ENCODE assay signal across 21 cellular contexts in genomic region chr6:3458706-3459421, GRCh38. TPM values are rescaled to one million over a fixed set of nuclear protein-coding genes. Genes with fewer than 3 reads are reported as not detected.
DNase-seq lines count a peak whose midpoint lies in the region; ATAC-seq, FAIRE-seq and TF ChIP-seq lines count a peak whose summit lies in the region.
"Had no signal": no experiment of that assay in that cellular context is flagged by ENCODE, and none has a peak within 500 bp of the region (broad histone marks: within the 10 kb centered on the region; RNA-seq: fewer than 3 reads in every experiment).

No MANE protein-coding gene starts in this region.

- H3K4me2 ChIP-seq in K562 (ENCODE audit: insufficient read depth, low read length) (no peak overlapping the region), SK-N-SH (no peak overlapping the region)

- no peaks in the 10 kb centered on the region for H3K36me3 ChIP-seq in HUES48 (ENCODE audit: control insufficient read depth, insufficient read depth, low read length)
- no peaks in the 10 kb centered on the region for H3K36me3 ChIP-seq in K562 (ENCODE audit: control insufficient read depth, insufficient read depth, low read length)
- H3K36me3 ChIP-seq in left lung = no peaks in the 10 kb centered on the region
- H3K36me3 ChIP-seq in SK-N-SH (replicated peaks in 1 of 2; ENCODE audit: control insufficient read depth in 1 of 2, insufficient read depth in 2 of 2, low read length in 1 of 2) = no peaks in the 10 kb centered on the region
- H3K36me3 ChIP-seq: HAP-1, heart right ventricle, spleen, stomach had no signal

- peak; percentile 74 for FAIRE-seq in K562 (lab: Jason Lieb, UNC)
- FAIRE-seq: endothelial cell of umbilical vein, kidney, urothelium cell line had no signal

- POLR2A ChIA-PET in K562 (lab: Yijun Ruan, JAX) (interaction anchor here (0.7 to 3.2 kb wide), 6 partner anchors 10 to 175 kb away, joined by 3 to 21 read pairs (median 5); no protein-coding TSS in a partner anchor), GM10248 (lab: Yijun Ruan, JAX) (no interaction called here), SK-N-SH (lab: Yijun Ruan, JAX) (interaction anchor here (0.6 kb wide), 1 partner anchor 346 kb away, joined by 3 read pairs; no protein-coding TSS in a partner anchor)

- TF ChIP-seq EP300 in K562 (IDR thresholded peaks at IDR 0.05; ENCODE audit: low read length) (no peak), SK-N-SH (IDR thresholded peaks at IDR 0.05; ENCODE audit: borderline replicate concordance in 1 of 2, low read depth in 1 of 2, low read length in 1 of 2) (no peak)

- TF ChIP-seq RAD21 in K562 (CRISPR knock-in tag; conservative IDR thresholded peaks at IDR 0.05 in 1 of 2, IDR thresholded peaks at IDR 0.05 in 1 of 2) = no peak
- TF ChIP-seq RAD21 in SK-N-SH (IDR thresholded peaks at IDR 0.05; ENCODE audit: low read length) = no peak

- H3K27ac ChIP-seq in HUES48 (ENCODE audit: low read depth, low read length) (no peak overlapping the region), K562 (ENCODE audit: extremely low read depth, low read depth, low read length) (no peak overlapping the region), left lung (no peak overlapping the region), SK-N-SH (ENCODE audit: low read depth in 2 of 2, low read length in 1 of 2) (no peak overlapping the region)
- H3K27ac ChIP-seq: heart right ventricle, spleen, stomach had no signal

- H3K27ac Mint-ChIP-seq in immature natural killer cell = no peak overlapping the region
- H3K27ac Mint-ChIP-seq: activated naive CD8-positive, alpha-beta T cell treated with anti-CD3 and anti-CD28 coated beads, Interleukin-2, amount 50 U/mL, for 24 hours had no signal

- CTCF ChIA-PET in K562 (lab: Yijun Ruan, JAX; ENCODE audit: low intra/inter-chr PET ratio) (interaction anchor here (0.6 kb wide), 1 partner anchor 188 kb away, joined by 4 read pairs; no protein-coding TSS in a partner anchor), GM10248 (lab: Yijun Ruan, JAX) (interaction anchor here (1.0 to 4.3 kb wide), 9 partner anchors 8 to 274 kb away, joined by 3 to 16 read pairs (median 5); no protein-coding TSS in a partner anchor), SK-N-SH (lab: Yijun Ruan, JAX) (interaction anchor here (0.6 to 2.2 kb wide), 6 partner anchors 8 to 391 kb away, joined by 3 to 8 read pairs (median 3); partner anchors contain the start of gene FAM50B)

- no peaks in the 10 kb centered on the region for H3K36me3 Mint-ChIP-seq in immature natural killer cell

- H3K4me1 ChIP-seq in HUES48 (ENCODE audit: control insufficient read depth, insufficient read depth, low read length) (peaks cover 36% of the 10 kb centered on the region), K562 (replicated peaks in 1 of 2; ENCODE audit: control insufficient read depth in 2 of 2, insufficient read depth in 2 of 2, low read length in 2 of 2) (peaks cover 24 to 40% of the 10 kb centered on the region in 2 experiments), left lung (peaks cover 4 to 11% of the 10 kb centered on the region in 2 donors), SK-N-SH (ENCODE audit: control insufficient read depth in 1 of 2, insufficient read depth in 2 of 2, low read depth in 1 of 2, low read length in 1 of 2) (no peaks in the 10 kb centered on the region; a peak in 1 of 4 replicates)

- in situ Hi-C loops in K562 (cut with MboI) = no loop called here

- H3K4me1 Mint-ChIP-seq in immature natural killer cell = peaks cover 6 to 9% of the 10 kb centered on the region in 2 donors

- H3K9me3 ChIP-seq in HUES48 (ENCODE audit: control insufficient read depth, insufficient read depth, low read length) (no peaks in the 10 kb centered on the region), K562 (replicated peaks; ENCODE audit: control insufficient read depth, insufficient read depth, low read depth, low read length) (no peaks in the 10 kb centered on the region), left lung (no peaks in the 10 kb centered on the region), SK-N-SH (no peaks in the 10 kb centered on the region)
- H3K9me3 ChIP-seq: HAP-1, heart right ventricle, spleen, stomach had no signal

- TF ChIP-seq POLR2A in K562 (conservative IDR thresholded peaks at IDR 0.05) = no peak

- no peaks in the 10 kb centered on the region for H3K9me2 ChIP-seq in SK-N-SH

- H3K4me3 Mint-ChIP-seq in immature natural killer cell = peak overlapping the region; percentile 28 to 72 (median 47)

- BruUV-seq in K562 (replicated peaks; lab: Mats Ljungman, UMichigan) = no TSS peak

- WGBS in K562 (ENCODE audit: insufficient coverage, low coverage, missing lambda C conversion rate) = 49% methylated on average over 6 of the region's 6 CpGs
- 46% methylated on average over 6 of the region's 6 CpGs for WGBS in SK-N-SH (ENCODE audit: low lambda C conversion rate)

- no peak for DNase-seq in K562 (ENCODE audit: extremely low read depth in 1 of 4, low spot score in 3 of 4)
- DNase-seq in immature natural killer cell = no peak
- DNase-seq in retina = peak; percentile 20
- no peak for DNase-seq in left lung
- no peak for DNase-seq in GM10248 (ENCODE audit: extremely low spot score)
- DNase-seq in SK-N-SH = no peak
- no peak for DNase-seq in DMS114 treated with DMSO at 0.1 percent for 48 hours (lab: John Stamatoyannopoulos, UW; ENCODE audit: unreplicated experiment)
- DNase-seq: activated CD4-positive, alpha-beta T cell treated with anti-CD3 and anti-CD28 coated beads for 48 hours; activated naive CD8-positive, alpha-beta T cell treated with anti-CD3 and anti-CD28 coated beads, Interleukin-2, amount 50 U/mL, for 24 hours; cortex of kidney; heart right ventricle; kidney; NCI-H524 treated with DMSO at 0.1 percent for 48 hours; Right ventricle myocardium superior; spleen; stomach had no signal

- no peak for ATAC-seq in K562
- ATAC-seq in left lung = no peak
- ATAC-seq: activated naive CD8-positive, alpha-beta T cell treated with anti-CD3 and anti-CD28 coated beads, Interleukin-2, amount 50 U/mL, for 24 hours; heart right ventricle had no signal

- no peak overlapping the region for H3K9ac ChIP-seq in HUES48 (ENCODE audit: low read depth, low read length)
- H3K9ac ChIP-seq in K562 (ENCODE audit: insufficient read depth in 1 of 2, low read depth in 2 of 2, low read length in 2 of 2) = no peak overlapping the region
- H3K9ac ChIP-seq in SK-N-SH = no peak overlapping the region

- H3K27me3 ChIP-seq in HUES48 (ENCODE audit: control insufficient read depth, insufficient read depth, low read length) = peaks cover 38% of the 10 kb centered on the region
- 0 out of 5 replicates have a peak, but pooled peaks cover 0 to 7% of the 10 kb centered on the region in 2 experiments for H3K27me3 ChIP-seq in K562 (ENCODE audit: control insufficient read depth in 2 of 2, insufficient read depth in 2 of 2, low read length in 2 of 2)
- H3K27me3 ChIP-seq in left lung = peaks cover 0 to 59% of the 10 kb centered on the region in 2 donors
- peaks cover 61% of the 10 kb centered on the region for H3K27me3 ChIP-seq in SK-N-SH (ENCODE audit: insufficient read depth)

- intact Hi-C loops in K562 (cut with micrococcal nuclease) = loop anchor here (5.0 kb wide), 1 partner anchor 273 kb away; no protein-coding TSS in a partner anchor
- intact Hi-C loops in left lung (cut with DNase I) = loop anchor here in 1 of 2 donors (10.0 kb wide), 1 partner anchor 174 kb away; no protein-coding TSS in a partner anchor

- H3K79me2 ChIP-seq in K562 (ENCODE audit: control insufficient read depth, insufficient read depth, low read length) (peaks cover 23% of the 10 kb centered on the region), SK-N-SH (ENCODE audit: insufficient read depth) (no peaks in the 10 kb centered on the region)

- peaks cover 11 to 16% (median 14%) of the 10 kb centered on the region in 3 donors for H3K27me3 Mint-ChIP-seq in immature natural killer cell (ENCODE audit: low read depth in 3 of 3)

- H3K9me1 ChIP-seq in K562 (ENCODE audit: control insufficient read depth, insufficient read depth, low read length) = no peaks in the 10 kb centered on the region

- H3F3A ChIP-seq in SK-N-SH (replicated peaks; ENCODE audit: insufficient read depth) = peaks cover 3% of the 10 kb centered on the region

- peaks cover 12% of the 10 kb centered on the region; the same call in 1 of the 2 replicates for H4K20me1 ChIP-seq in K562 (replicated peaks; ENCODE audit: control insufficient read depth, insufficient read depth, low read length)
- H4K20me1 ChIP-seq in SK-N-SH (ENCODE audit: insufficient read depth) = no peaks in the 10 kb centered on the region

- TF ChIP-seq CTCF in K562 (IDR thresholded peaks at IDR 0.05 in 2 of 3, conservative IDR thresholded peaks at IDR 0.05 in 1 of 3; ENCODE audit: insufficient read depth in 2 of 3, low read depth in 1 of 3, low read length in 3 of 3) (no peak), left lung (IDR thresholded peaks at IDR 0.05) (no peak), GM10248 (IDR thresholded peaks at IDR 0.05; ENCODE audit: control extremely low read depth, extremely low read depth, low read depth, missing control alignments) (no peak), SK-N-SH (IDR thresholded peaks at IDR 0.05) (no peak)

- no peaks in the 10 kb centered on the region for H3K9me3 Mint-ChIP-seq in immature natural killer cell
- H3K9me3 Mint-ChIP-seq: activated naive CD8-positive, alpha-beta T cell treated with anti-CD3 and anti-CD28 coated beads, Interleukin-2, amount 50 U/mL, for 24 hours had no signal

- H3K4me3 ChIP-seq in HUES48 (ENCODE audit: low read depth, low read length) (peak overlapping the region; percentile 77; the same call in 1 of the 2 replicates), K562 (no peak overlapping the region), left lung (no peak overlapping the region), SK-N-SH (ENCODE audit: low read depth in 2 of 2, low read length in 1 of 2) (no peak overlapping the region)
- H3K4me3 ChIP-seq: HAP-1 had no signal

- H2AFZ ChIP-seq in K562 (ENCODE audit: low read depth, low read length) = peak overlapping the region; percentile 77
- no peak overlapping the region for H2AFZ ChIP-seq in SK-N-SH (ENCODE audit: low read depth)

RNA-seq across cellular contexts. Expression of gene SLC22A23, which starts 2.0 kb away (rescaled TPM):
- 37.5 and 58.5 TPM in 2 replicates for total RNA-seq in K562 (2011; cell fraction: chromatin; rRNA removed; ENCODE audit: low replicate concordance)
- total RNA-seq in K562 (2011; cell fraction: nucleolus; rRNA removed) = 38.7 and 44.9 TPM in 2 replicates
- total RNA-seq in K562 (2011; cell fraction: nucleoplasm; rRNA removed) = 41.6 and 49.3 TPM in 2 replicates
- 4.0 TPM in 2 replicates for total RNA-seq in K562 (2014; rRNA removed)
- total RNA-seq in K562 (2014; rRNA removed; fragmentation: Illumina TruSeq; extraction: Trizol) = 1.6 and 1.9 TPM in 2 replicates
- 1.1 and 1.2 TPM in 2 replicates for total RNA-seq in K562 (2015; rRNA removed; fragmentation: Illumina TruSeq; extraction: Trizol)
- 7.3 and 8.7 TPM in 2 replicates for total RNA-seq in K562 (2021)
- 2.1 and 3.2 TPM in 2 replicates for polyA plus RNA-seq in K562 (2011; rRNA removed)
- polyA plus RNA-seq in K562 (2011; cell fraction: cytosol; rRNA removed) = 3.3 and 3.5 TPM in 2 replicates
- 7.3 and 12.9 TPM in 2 replicates for polyA plus RNA-seq in K562 (2011; cell fraction: nucleus; rRNA removed)
- polyA plus RNA-seq in K562 (2012) = 3.6 and 8.0 TPM in 2 replicates
- 4.1 and 5.4 TPM in 2 replicates for polyA plus RNA-seq in K562 (2014; fragmentation: Illumina TruSeq; extraction: Trizol)
- under 1 TPM; 0.30 to 0.32 TPM for polyA plus RNA-seq in K562 (2014; fragmentation: Nextera tagmentation; extraction: Ambion mirVana)
- polyA plus RNA-seq in K562 (2014; rRNA removed) = 2.5 and 4.7 TPM in 2 replicates
- 6.7 and 10.2 TPM in 2 replicates for polyA minus RNA-seq in K562 (2011; rRNA and poly(A)+ RNA removed)
- 5.6 and 7.4 TPM in 2 replicates for polyA minus RNA-seq in K562 (2011; cell fraction: cytosol; rRNA and poly(A)+ RNA removed)
- polyA minus RNA-seq in K562 (2011; cell fraction: nucleus; rRNA and poly(A)+ RNA removed) = 13.2 and 15.6 TPM in 2 replicates
- polyA plus RNA-seq in immature natural killer cell = under 1 TPM in 2 of 3 donors, not detected in 1; 0.14 to 0.21 TPM
- 10 to 100 TPM; 24.4 to 25.7 TPM for total RNA-seq in left lung
- polyA plus RNA-seq in SK-N-SH (2012; rRNA removed) = not detected in 2 replicates
- polyA plus RNA-seq in SK-N-SH (2012; cell fraction: cytosol; rRNA removed) = not detected in 2 replicates
- 0.01 TPM in 1 of 2 replicates, not detected in the other for polyA plus RNA-seq in SK-N-SH (2012; cell fraction: nucleus; rRNA removed)
- total RNA-seq: OCI-LY7 had no signal
